Comparison of ENCODE assay signal across 9 cellular contexts in the genomic region with DNA sequence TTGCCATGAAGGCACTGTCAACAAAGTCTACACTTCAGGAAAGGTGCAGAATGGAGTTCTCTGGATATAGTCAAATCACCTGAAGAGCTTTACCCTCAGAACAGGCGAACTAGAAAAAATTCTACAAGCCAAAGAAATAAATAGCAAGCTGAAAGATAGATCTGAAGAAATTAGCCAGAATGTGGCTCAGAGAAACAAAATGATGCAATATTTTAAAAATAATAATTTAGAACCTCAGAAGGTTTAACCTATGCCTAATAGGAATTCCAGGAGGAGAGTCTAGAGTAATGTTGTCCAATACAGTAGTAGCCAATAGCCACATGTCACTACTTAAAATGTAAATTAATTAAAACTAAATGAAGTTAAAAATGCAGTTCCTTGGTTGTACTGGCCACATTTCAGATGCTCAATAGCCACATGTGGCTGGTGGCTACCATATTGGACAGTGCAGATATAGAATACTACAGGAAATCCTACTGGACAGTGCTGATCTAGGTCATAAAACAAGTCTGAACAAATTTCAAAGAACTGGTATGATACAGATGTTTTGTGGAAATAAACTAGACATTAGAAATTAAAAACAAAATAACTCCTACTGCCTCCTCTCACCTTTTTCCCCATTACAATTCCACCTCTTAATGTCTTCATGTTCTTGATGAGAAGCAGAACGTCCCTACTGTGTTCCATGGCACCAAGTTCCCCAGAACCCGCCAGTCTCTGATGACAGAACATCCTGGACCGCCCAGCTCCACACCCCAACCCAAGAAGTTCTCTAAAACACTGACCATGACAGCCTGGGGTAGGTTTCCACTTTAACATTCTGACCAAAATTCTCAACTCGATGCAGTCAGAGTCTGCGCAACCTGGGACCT. TPM values are rescaled to one million over a fixed set of nuclear protein-coding genes. Genes with fewer than 3 reads are reported as not detected.
DNase-seq lines count a peak whose midpoint lies in the region; ATAC-seq, FAIRE-seq and TF ChIP-seq lines count a peak whose summit lies in the region.
"Had no signal": no experiment of that assay in that cellular context is flagged by ENCODE, and none has a peak within 500 bp of the region (broad histone marks: within the 10 kb centered on the region; RNA-seq: fewer than 3 reads in every experiment).

No MANE protein-coding gene starts in this region.

- TF ChIP-seq CTCF in adrenal gland (IDR thresholded peaks at IDR 0.05) (no peak), keratinocyte (optimal IDR thresholded peaks at IDR 0.05 in 1 of 3, IDR thresholded peaks at IDR 0.05 in 1 of 3, conservative IDR thresholded peaks at IDR 0.05 in 1 of 3; ENCODE audit: extremely low read depth in 1 of 3, insufficient read depth in 2 of 3, low read length in 3 of 3) (no peak)

- no peaks in the 10 kb centered on the region for H3K9me1 ChIP-seq in keratinocyte (ENCODE audit: control insufficient read depth, extremely low read depth, insufficient read depth, low read length)

- peaks cover 7% of the 10 kb centered on the region for H3K36me3 Mint-ChIP-seq in activated naive CD4-positive, alpha-beta T cell treated with anti-CD3 and anti-CD28 coated beads, Interleukin-2, amount 10 ng/mL, durations not matched to agents 7 days and 5 days

- H3K27ac ChIP-seq in adrenal gland, result peak overlapping the region; percentile 80 to 99 (median 96)
- H3K27ac ChIP-seq in keratinocyte (ENCODE audit: control insufficient read depth, insufficient read depth, low read length), result peak overlapping the region; percentile 90
- H3K27ac ChIP-seq in substantia nigra (ENCODE audit: low read depth, low read length, poor library complexity, severe bottlenecking), result peak overlapping the region; percentile 78

- H3K4me3 ChIP-seq in adrenal gland (peak overlapping the region; percentile 76 to 94 (median 93)), keratinocyte (ENCODE audit: control insufficient read depth in 2 of 3, extremely low read depth in 1 of 3, insufficient read depth in 2 of 3, low read depth in 1 of 3, low read length in 3 of 3) (peak overlapping the region; percentile 72 to 95 (median 76))

- DNase-seq in activated naive CD4-positive, alpha-beta T cell treated with anti-CD3 and anti-CD28 coated beads, Interleukin-2, amount 10 ng/mL, durations not matched to agents 7 days and 5 days, result no peak
- no peak for DNase-seq in activated naive CD4-positive, alpha-beta T cell treated with anti-CD3 and anti-CD28 coated beads, Interleukin-2, amount 50 U/mL, for 16 hours
- DNase-seq in adrenal gland (no peak), keratinocyte (ENCODE audit: low read depth, low spot score) (no peak), substantia nigra (lab: John Stamatoyannopoulos, UW) (peak in 3 of 49 donors; percentile 36 to 48 (median 47)), NCI-H446 treated with DMSO at 0.1 percent for 48 hours (lab: John Stamatoyannopoulos, UW) (no peak), HT-29 (ENCODE audit: low spot score) (no peak)

- H3K36me3 ChIP-seq in adrenal gland (replicated peaks in 1 of 2) (no peaks in the 10 kb centered on the region), keratinocyte (ENCODE audit: control insufficient read depth in 2 of 2, extremely low read depth in 1 of 2, insufficient read depth in 2 of 2, low read length in 2 of 2) (peaks cover 0 to 2% of the 10 kb centered on the region in 2 experiments)

- peaks cover 41% of the 10 kb centered on the region for H3K4me1 Mint-ChIP-seq in activated naive CD4-positive, alpha-beta T cell treated with anti-CD3 and anti-CD28 coated beads, Interleukin-2, amount 10 ng/mL, durations not matched to agents 7 days and 5 days

- no peak for TF ChIP-seq POLR2A in adrenal gland (IDR thresholded peaks at IDR 0.05)

- peak overlapping the region; percentile 100 for H2AFZ ChIP-seq in keratinocyte (ENCODE audit: control insufficient read depth, low read length)

- FAIRE-seq in keratinocyte (lab: Jason Lieb, UNC), result peak; percentile 17

- H3K4me1 ChIP-seq in adrenal gland (replicated peaks in 1 of 2), result peaks cover 10 to 21% of the 10 kb centered on the region in 2 donors
- peaks cover 3% of the 10 kb centered on the region for H3K4me1 ChIP-seq in keratinocyte (ENCODE audit: control insufficient read depth, extremely low read depth, insufficient read depth, low read length)

- peaks cover 31% of the 10 kb centered on the region for H3K27me3 Mint-ChIP-seq in activated naive CD4-positive, alpha-beta T cell treated with anti-CD3 and anti-CD28 coated beads, Interleukin-2, amount 10 ng/mL, durations not matched to agents 7 days and 5 days

- H3K4me2 ChIP-seq in keratinocyte (ENCODE audit: control insufficient read depth, extremely low read depth, insufficient read depth, low read depth, low read length), result peak overlapping the region; percentile 93

- peak overlapping the region; percentile 91 for H3K4me3 Mint-ChIP-seq in activated naive CD4-positive, alpha-beta T cell treated with anti-CD3 and anti-CD28 coated beads, Interleukin-2, amount 10 ng/mL, durations not matched to agents 7 days and 5 days

- no peaks in the 10 kb centered on the region for H3K27me3 ChIP-seq in adrenal gland
- peaks cover 3% of the 10 kb centered on the region for H3K27me3 ChIP-seq in keratinocyte (ENCODE audit: control insufficient read depth, extremely low read depth, insufficient read depth, low read length)

- CTCF ChIA-PET in activated naive CD4-positive, alpha-beta T cell treated with anti-CD3 and anti-CD28 coated beads, Interleukin-2, amount 10 ng/mL, durations not matched to agents 7 days and 5 days (lab: Charles Lee), result interaction anchor here (1.2 to 2.8 kb wide), 4 partner anchors 10 to 34 kb away, joined by 3 to 24 read pairs (median 10); a partner anchor contains a TSS

- H3K9me3 Mint-ChIP-seq in activated naive CD4-positive, alpha-beta T cell treated with anti-CD3 and anti-CD28 coated beads, Interleukin-2, amount 10 ng/mL, durations not matched to agents 7 days and 5 days, result no peaks in the 10 kb centered on the region

- 16 to 24% (median 17%) methylated on average over 4 to 6 of the region's 6 CpGs for WGBS in adrenal gland, 4 donors

- peak; percentile 43 for ATAC-seq in HG03342 (IDR thresholded peaks at IDR 0.05; ENCODE audit: unreplicated experiment)

- intact Hi-C loops in adrenal gland (cut with DNase I), result no loop called here

- dilution Hi-C loops in keratinocyte (cut with MboI; ENCODE audit: extremely low pct_ligation_motif_present, low sequenced_read_pairs), result no loop called here

- H4K20me1 ChIP-seq in keratinocyte (ENCODE audit: control insufficient read depth, extremely low read depth, insufficient read depth, low read length), result no peaks in the 10 kb centered on the region

- H3K27ac Mint-ChIP-seq in activated naive CD4-positive, alpha-beta T cell treated with anti-CD3 and anti-CD28 coated beads, Interleukin-2, amount 10 ng/mL, durations not matched to agents 7 days and 5 days, result peak overlapping the region; percentile 92

- peaks cover 9% of the 10 kb centered on the region for H3K79me2 ChIP-seq in keratinocyte (ENCODE audit: control insufficient read depth, insufficient read depth, low read length)

- H3K9ac ChIP-seq in keratinocyte (ENCODE audit: control insufficient read depth, extremely low read depth, insufficient read depth, low read length), result peak overlapping the region; percentile 97

- H3K9me3 ChIP-seq in adrenal gland (replicated peaks in 1 of 3) (no peaks in the 10 kb centered on the region), keratinocyte (ENCODE audit: control insufficient read depth, low read depth, low read length) (no peaks in the 10 kb centered on the region)

RNA-seq across cellular contexts. Expression of a gene that starts 0.6 kb away (rescaled TPM):
- 10 to 100 TPM in 6 of 8 donors, 1 to 10 TPM in 2; 4.4 to 25.4 (median 15.1) TPM for total RNA-seq in adrenal gland
- polyA plus RNA-seq in adrenal gland (10 to 100 TPM in 1 of 3 donors, 1 to 10 TPM in 2; 8.4 to 19.4 (median 9.2) TPM), keratinocyte (2.3 to 3.8 TPM (median 2.4 TPM) in 3 replicates)
- 13.1 TPM for polyA plus RNA-seq in keratinocyte (2011; ENCODE audit: low read depth)
- 2.7 and 3.2 TPM in 2 replicates for polyA plus RNA-seq in keratinocyte (2011; cell fraction: cytosol; rRNA removed)
- polyA plus RNA-seq in keratinocyte (2011; cell fraction: nucleus; rRNA removed), result 3.2 and 4.7 TPM in 2 replicates
- polyA plus RNA-seq in keratinocyte (2012; ENCODE audit: low replicate concordance), result 3.5 and 6.7 TPM in 2 replicates
- polyA minus RNA-seq in keratinocyte, result 1.3 to 1.8 TPM (median 1.4 TPM) in 3 replicates
- polyA minus RNA-seq in keratinocyte (2011; cell fraction: cytosol; rRNA and poly(A)+ RNA removed), result 7.3 TPM
- polyA minus RNA-seq in keratinocyte (2011; cell fraction: nucleus; rRNA and poly(A)+ RNA removed), result 1.4 and 1.9 TPM in 2 replicates
- 6.4 and 6.5 TPM in 2 replicates for total RNA-seq in HT-29 (2014; rRNA removed; shearing (Covaris generic))

RNA-seq across cellular contexts. Expression of a gene that starts 26.9 kb away (rescaled TPM):
- not detected for total RNA-seq in adrenal gland
- polyA plus RNA-seq in adrenal gland, result not detected
- not detected in 3 replicates for polyA plus RNA-seq in keratinocyte
- polyA plus RNA-seq in keratinocyte (2011; ENCODE audit: low read depth), result not detected
- polyA plus RNA-seq in keratinocyte (2011; cell fraction: cytosol; rRNA removed), result not detected in 2 replicates
- polyA plus RNA-seq in keratinocyte (2011; cell fraction: nucleus; rRNA removed), result not detected in 2 replicates
- polyA plus RNA-seq in keratinocyte (2012; ENCODE audit: low replicate concordance), result not detected in 2 replicates
- not detected in 3 replicates for polyA minus RNA-seq in keratinocyte
- polyA minus RNA-seq in keratinocyte (2011; cell fraction: cytosol; rRNA and poly(A)+ RNA removed), result not detected
- polyA minus RNA-seq in keratinocyte (2011; cell fraction: nucleus; rRNA and poly(A)+ RNA removed), result not detected in 2 replicates
- not detected in 2 replicates for total RNA-seq in HT-29 (2014; rRNA removed; shearing (Covaris generic))
- total RNA-seq: lung microvascular endothelial cell had no signal
